14 cellular contexts compared by ENCODE assay signal in the genomic region with DNA sequence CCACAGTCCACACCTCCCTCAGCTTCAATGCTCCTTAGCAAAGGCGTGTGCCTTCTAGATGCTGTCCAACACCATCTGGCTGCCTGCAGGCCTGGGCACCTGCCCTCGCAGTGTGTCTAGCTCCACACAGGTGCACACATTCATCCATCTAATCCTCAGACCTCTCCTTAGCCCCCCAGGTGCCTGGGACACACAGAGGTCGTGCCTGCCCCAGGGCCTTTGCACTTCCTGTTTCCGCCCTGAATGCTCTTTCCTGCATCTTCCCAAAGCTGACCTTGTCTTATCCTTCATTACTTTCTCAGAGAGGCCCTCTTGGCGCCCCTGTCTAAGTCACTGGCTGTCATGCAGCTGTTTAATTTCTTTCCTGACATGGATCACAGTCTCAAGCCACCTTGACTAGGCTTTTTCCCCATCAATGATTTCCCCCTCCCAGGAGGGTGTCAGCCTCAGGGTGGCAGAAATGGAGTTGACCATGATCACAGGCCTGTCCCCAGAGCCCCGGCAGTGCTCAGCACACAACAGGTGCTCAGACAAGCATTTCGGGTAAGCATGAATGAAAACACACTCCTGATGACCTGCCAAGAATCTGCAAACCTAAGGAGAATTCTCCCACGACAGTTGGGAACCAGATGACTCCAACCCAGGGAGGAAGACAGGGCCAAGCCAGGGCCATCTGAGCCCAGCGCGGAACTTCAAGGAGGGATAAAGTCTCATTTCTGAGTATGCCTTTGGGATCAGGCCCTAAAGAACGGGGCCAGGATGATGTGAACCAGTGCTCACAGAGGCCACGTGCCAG.
"Had no signal": no experiment of that assay in that cellular context is flagged by ENCODE, and none has a peak within 500 bp of the region (broad histone marks: within the 10 kb centered on the region; RNA-seq: fewer than 3 reads in every experiment).

No MANE protein-coding gene starts in this region.

- H3K9me3 ChIP-seq: lower lobe of right lung, pancreas, tibial artery, uterus had no signal

- H3K4me3 ChIP-seq: lower lobe of right lung, pancreas, tibial artery, uterus had no signal

- ATAC-seq: foreskin keratinocyte; lower lobe of right lung; pancreas; stimulated activated memory B cell treated with anti-CD40 and anti-IgM and Interleukin-4, amounts not matched to agents 10 μg/mL and 1 μg/mL and 100 μg/mL, for 72 hours had no signal

- H3K4me1 ChIP-seq: foreskin keratinocyte, lower lobe of right lung, pancreas, tibial artery, uterus had no signal

- DNase-seq: activated CD4-positive, alpha-beta T cell treated with anti-CD3 and anti-CD28 coated beads, Interleukin-2, amount 10 ng/mL, durations not matched to agents 7 days and 5 days; activated CD4-positive, CD25-positive, alpha-beta regulatory T cell; activated CD8-positive, alpha-beta memory T cell treated with anti-CD3 and anti-CD28 coated beads for 24 hours; anterior cingulate cortex; brain microvascular endothelial cell; effector memory CD4-positive, alpha-beta T cell; foreskin keratinocyte; head of caudate nucleus; immature natural killer cell; lower lobe of right lung; pancreas; tibial artery; uterus had no signal

- H3K27ac ChIP-seq: brain microvascular endothelial cell, foreskin keratinocyte, lower lobe of right lung, pancreas, tibial artery, uterus had no signal

- H3K36me3 ChIP-seq: brain microvascular endothelial cell, lower lobe of right lung, pancreas, tibial artery, uterus had no signal

- H3K27me3 ChIP-seq: brain microvascular endothelial cell, foreskin keratinocyte, pancreas, tibial artery, uterus had no signal
